In the genomic region with DNA sequence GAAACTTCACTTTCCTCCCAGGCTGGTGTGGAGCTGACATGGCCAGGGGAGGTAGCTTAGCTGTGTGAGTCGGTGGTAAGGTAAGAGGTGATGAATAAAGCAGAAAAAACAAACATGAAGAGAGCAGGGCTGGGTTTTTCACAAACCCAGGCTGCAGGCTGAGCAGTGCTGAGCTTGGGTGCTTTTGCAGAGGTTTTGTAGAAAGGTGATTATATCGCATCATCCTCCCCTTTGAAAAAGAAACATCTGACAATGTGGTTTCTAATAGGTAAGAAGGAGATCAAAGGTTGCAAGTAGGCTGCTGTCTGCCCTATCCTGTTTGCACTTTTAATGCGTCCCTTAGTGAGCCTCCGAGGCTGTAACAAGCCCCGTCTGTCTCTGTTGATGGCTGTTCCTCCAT, we compare ENCODE assay signal across 24 cellular contexts.
DNase-seq lines count a peak whose midpoint lies in the region; ATAC-seq and TF ChIP-seq lines count a peak whose summit lies in the region.
"Had no signal": no experiment of that assay in that cellular context is flagged by ENCODE, and none has a peak within 500 bp of the region (broad histone marks: within the 10 kb centered on the region; RNA-seq: fewer than 3 reads in every experiment).

No MANE protein-coding gene starts in this region.

- TF ChIP-seq CTCF in CD4-positive, alpha-beta T cell (IDR thresholded peaks at IDR 0.05), result no peak

- no peak overlapping the region for H3K27ac ChIP-seq in CD4-positive, alpha-beta T cell (ENCODE audit: low read depth, low read length)
- H3K27ac ChIP-seq: A549, epithelial cell of prostate, GM23248, pancreas, upper lobe of right lung had no signal

- peak; percentile 59 for DNase-seq in activated CD4-positive, alpha-beta T cell treated with anti-CD3 and anti-CD28 coated beads, Interleukin-2, amount 10 ng/mL, durations not matched to agents 24 days and 14 days
- no peak for DNase-seq in activated CD4-positive, alpha-beta T cell treated with anti-CD3 and anti-CD28 coated beads, Interleukin-2, amount 50 U/mL, for 1 hour
- DNase-seq in CD4-positive, alpha-beta T cell, result peak in 3 of 10 experiments; percentile 11 to 12 (median 11)
- DNase-seq in T-helper 17 cell (peak in 1 of 3 donors; percentile 11), 8988T (no peak), EL (no peak), SKM-1 (lab: John Stamatoyannopoulos, UW; ENCODE audit: unreplicated experiment) (no peak)
- DNase-seq in central memory CD4-positive, alpha-beta T cell, result peak; percentile 57
- DNase-seq: anterior cingulate cortex; BE2C; GM23248; NCI-H1105 treated with DMSO at 0.1 percent for 48 hours; NCI-H2081; NCI-H345; NK-92 treated with Interleukin-12 subunit alpha and Interleukin-12 subunit beta, amount 100 ng/mL, for 24 hours; pancreas; right cardiac atrium; SIG-M5; stimulated activated CD8-positive, alpha-beta memory T cell treated with anti-CD3 and anti-CD28 coated beads, Interleukin-4, amount 100 ng/mL, for 48 hours; upper lobe of right lung had no signal

- CTCF ChIA-PET in CD4-positive, alpha-beta T cell (lab: Charles Lee), result no interaction called here

- peaks cover 3% of the 10 kb centered on the region for H3K27me3 ChIP-seq in CD4-positive, alpha-beta T cell (ENCODE audit: control insufficient read depth, insufficient read depth, low read length)
- H3K27me3 ChIP-seq: pancreas, upper lobe of right lung had no signal

- intact Hi-C loops in activated CD4-positive, alpha-beta T cell treated with anti-CD3 and anti-CD28 coated beads, Interleukin-2, amount 10 ng/mL, durations not matched to agents 24 days and 14 days (cut with micrococcal nuclease), result no loop called here
- intact Hi-C loops in CD4-positive, alpha-beta T cell (cut with DNase I, micrococcal nuclease), result no loop called here

- H3K27ac Mint-ChIP-seq in activated CD4-positive, alpha-beta T cell treated with anti-CD3 and anti-CD28 coated beads, Interleukin-2, amount 10 ng/mL, durations not matched to agents 24 days and 14 days, result no peak overlapping the region
- peak overlapping the region; percentile 43 for H3K27ac Mint-ChIP-seq in CD4-positive, alpha-beta T cell
- H3K27ac Mint-ChIP-seq in T-helper 17 cell, result peak overlapping the region; percentile 86
- H3K27ac Mint-ChIP-seq: activated T-helper 2 cell treated with anti-CD3 and anti-CD28 coated beads, Interferon-gamma antibody, Interleukin-2, Interleukin-4, amounts not matched to agents 10 μg/mL and 5 μg/mL and 100 μg/mL, durations not matched to agents 14 hours and 24 hours and 36 hours; nephron had no signal

- H3K9me3 ChIP-seq in CD4-positive, alpha-beta T cell (ENCODE audit: control insufficient read depth, low read length), result no peaks in the 10 kb centered on the region
- no peaks in the 10 kb centered on the region for H3K9me3 ChIP-seq in T-helper 17 cell (ENCODE audit: control insufficient read depth, low read length, poor library complexity, severe bottlenecking)
- H3K9me3 ChIP-seq: A549, BE2C, pancreas, upper lobe of right lung had no signal

- peaks cover 6% of the 10 kb centered on the region for H3K4me1 Mint-ChIP-seq in activated CD4-positive, alpha-beta T cell treated with anti-CD3 and anti-CD28 coated beads, Interleukin-2, amount 10 ng/mL, durations not matched to agents 24 days and 14 days
- peaks cover 19% of the 10 kb centered on the region for H3K4me1 Mint-ChIP-seq in CD4-positive, alpha-beta T cell (ENCODE audit: low read depth)
- H3K4me1 Mint-ChIP-seq in T-helper 17 cell, result peaks cover 19% of the 10 kb centered on the region
- H3K4me1 Mint-ChIP-seq: nephron had no signal

- no peaks in the 10 kb centered on the region for H3K36me3 Mint-ChIP-seq in activated CD4-positive, alpha-beta T cell treated with anti-CD3 and anti-CD28 coated beads, Interleukin-2, amount 10 ng/mL, durations not matched to agents 24 days and 14 days (ENCODE audit: low read depth)
- no peaks in the 10 kb centered on the region for H3K36me3 Mint-ChIP-seq in CD4-positive, alpha-beta T cell (ENCODE audit: low read depth)
- H3K36me3 Mint-ChIP-seq in T-helper 17 cell (ENCODE audit: low read depth), result no peaks in the 10 kb centered on the region

- no peaks in the 10 kb centered on the region for H3K9me3 Mint-ChIP-seq in activated CD4-positive, alpha-beta T cell treated with anti-CD3 and anti-CD28 coated beads, Interleukin-2, amount 10 ng/mL, durations not matched to agents 24 days and 14 days
- no peaks in the 10 kb centered on the region for H3K9me3 Mint-ChIP-seq in CD4-positive, alpha-beta T cell
- H3K9me3 Mint-ChIP-seq: activated T-helper 2 cell treated with anti-CD3 and anti-CD28 coated beads, Interferon-gamma antibody, Interleukin-2, Interleukin-4, amounts not matched to agents 10 μg/mL and 5 μg/mL and 100 μg/mL, durations not matched to agents 14 hours and 24 hours and 36 hours; nephron had no signal

- peak; percentile 87 for ATAC-seq in CD4-positive, alpha-beta T cell (ENCODE audit: poor library complexity)
- ATAC-seq in T-helper 17 cell, result peak; percentile 89
- ATAC-seq: pancreas, right cardiac atrium, upper lobe of right lung had no signal

- POLR2A ChIA-PET in CD4-positive, alpha-beta T cell (lab: Charles Lee), result interaction anchor here (1.1 to 1.8 kb wide), 5 partner anchors 26 to 71 kb away, joined by 3 to 6 read pairs (median 4); a partner anchor contains a TSS

- H3K27me3 Mint-ChIP-seq in activated CD4-positive, alpha-beta T cell treated with anti-CD3 and anti-CD28 coated beads, Interleukin-2, amount 10 ng/mL, durations not matched to agents 24 days and 14 days, result peaks cover 25% of the 10 kb centered on the region
- peaks cover 3% of the 10 kb centered on the region for H3K27me3 Mint-ChIP-seq in CD4-positive, alpha-beta T cell
- peaks cover 9% of the 10 kb centered on the region for H3K27me3 Mint-ChIP-seq in T-helper 17 cell

- no peak overlapping the region for H3K4me3 Mint-ChIP-seq in activated CD4-positive, alpha-beta T cell treated with anti-CD3 and anti-CD28 coated beads, Interleukin-2, amount 10 ng/mL, durations not matched to agents 24 days and 14 days
- peak overlapping the region; percentile 15 for H3K4me3 Mint-ChIP-seq in CD4-positive, alpha-beta T cell
- H3K4me3 Mint-ChIP-seq in T-helper 17 cell, result peak overlapping the region; percentile 56
- H3K4me3 Mint-ChIP-seq: nephron had no signal

Comparison
In these comparisons a context has a peak if more than half of its experiments do, and no peak if none do; other contexts are left out.
1. DNase-seq: peak in activated CD4-positive, alpha-beta T cell treated with anti-CD3 and anti-CD28 coated beads, Interleukin-2, amount 10 ng/mL, durations not matched to agents 24 days and 14 days (single experiment) and central memory CD4-positive, alpha-beta T cell (single experiment); none in activated CD4-positive, alpha-beta T cell treated with anti-CD3 and anti-CD28 coated beads, Interleukin-2, amount 50 U/mL, for 1 hour (single experiment), 8988T (single experiment), EL (single experiment) and SKM-1 (single experiment).